21 cellular contexts compared by ENCODE assay signal in genomic region chr4:5790546-5790857, GRCh38.
"Had no signal": no experiment of that assay in that cellular context is flagged by ENCODE, and none has a peak within 500 bp of the region (broad histone marks: within the 10 kb centered on the region; RNA-seq: fewer than 3 reads in every experiment).

No MANE protein-coding gene starts in this region.

- H3K36me3 Mint-ChIP-seq: activated naive CD4-positive, alpha-beta T cell treated with anti-CD3 and anti-CD28 coated beads, Interleukin-2, amount 50 U/mL, for 24 hours; stimulated activated memory B cell treated with anti-CD40 and anti-IgM and Interleukin-4, amounts not matched to agents 10 μg/mL and 1 μg/mL and 100 μg/mL, for 72 hours had no signal

- H3K4me1 ChIP-seq: prostate gland, thyroid gland, upper lobe of left lung, vagina had no signal

- H3K27me3 Mint-ChIP-seq: activated B cell treated with CpG ODN at 0.5 μM for 24 hours; activated CD8-positive, alpha-beta T cell treated with anti-CD3 and anti-CD28 coated beads for 36 hours; activated naive CD8-positive, alpha-beta T cell treated with anti-CD3 and anti-CD28 coated beads, Interleukin-2, amount 50 U/mL, for 24 hours; central memory CD8-positive, alpha-beta T cell; naive B cell; stimulated activated memory B cell treated with anti-CD40 and anti-IgM and Interleukin-4, amounts not matched to agents 10 μg/mL and 1 μg/mL and 100 μg/mL, for 72 hours had no signal

- DNase-seq: activated B cell treated with CpG ODN at 0.5 μM for 24 hours; activated CD4-positive, alpha-beta T cell treated with anti-CD3 and anti-CD28 coated beads, Interleukin-2, amount 50 U/mL, for 1 hour; activated T-cell treated with anti-CD3 and anti-CD28 coated beads, Interleukin-2, amount 50 U/mL, for 4 hours; effector CD8-positive, alpha-beta T cell; naive B cell had no signal

- ATAC-seq: activated naive CD8-positive, alpha-beta T cell treated with anti-CD3 and anti-CD28 coated beads, Interleukin-2, amount 50 U/mL, for 24 hours; stimulated activated memory B cell treated with anti-CD40 and anti-IgM and Interleukin-4, amounts not matched to agents 10 μg/mL and 1 μg/mL and 100 μg/mL, for 72 hours had no signal

- H3K27me3 ChIP-seq: pancreas, stomach, thyroid gland, upper lobe of left lung, vagina had no signal

- H3K4me3 ChIP-seq: left ventricle myocardium inferior, lung, pancreas, prostate gland, smooth muscle cell, stomach, thyroid gland, upper lobe of left lung, vagina had no signal

- H3K27ac ChIP-seq: left ventricle myocardium inferior, pancreas, prostate gland, stomach, thyroid gland, upper lobe of left lung, vagina had no signal

- H3K9me3 ChIP-seq: left ventricle myocardium inferior, pancreas, prostate gland, stomach, thyroid gland, upper lobe of left lung, vagina had no signal

- H3K4me2 ChIP-seq: smooth muscle cell had no signal

- H3K4me1 Mint-ChIP-seq: activated B cell treated with CpG ODN at 0.5 μM for 24 hours; activated naive CD4-positive, alpha-beta T cell treated with anti-CD3 and anti-CD28 coated beads, Interleukin-2, amount 50 U/mL, for 24 hours; activated naive CD8-positive, alpha-beta T cell treated with anti-CD3 and anti-CD28 coated beads, Interleukin-2, amount 50 U/mL, for 24 hours; central memory CD8-positive, alpha-beta T cell; naive B cell; nephron progenitor cell; stimulated activated memory B cell treated with anti-CD40 and anti-IgM and Interleukin-4, amounts not matched to agents 10 μg/mL and 1 μg/mL and 100 μg/mL, for 72 hours had no signal

- H3K27ac Mint-ChIP-seq: activated B cell treated with CpG ODN at 0.5 μM for 24 hours; activated CD8-positive, alpha-beta T cell treated with anti-CD3 and anti-CD28 coated beads for 36 hours; activated naive CD4-positive, alpha-beta T cell treated with anti-CD3 and anti-CD28 coated beads, Interleukin-2, amount 50 U/mL, for 24 hours; activated naive CD8-positive, alpha-beta T cell treated with anti-CD3 and anti-CD28 coated beads, Interleukin-2, amount 50 U/mL, for 24 hours; activated T-helper 2 cell treated with anti-CD3 and anti-CD28 coated beads, Interferon-gamma antibody, Interleukin-2, Interleukin-4, amounts not matched to agents 10 μg/mL and 5 μg/mL and 100 μg/mL, durations not matched to agents 14 hours and 24 hours and 36 hours; nephron progenitor cell; stimulated activated memory B cell treated with anti-CD40 and anti-IgM and Interleukin-4, amounts not matched to agents 10 μg/mL and 1 μg/mL and 100 μg/mL, for 72 hours had no signal

- H3K9me3 Mint-ChIP-seq: activated CD8-positive, alpha-beta T cell treated with anti-CD3 and anti-CD28 coated beads for 36 hours; activated naive CD4-positive, alpha-beta T cell treated with anti-CD3 and anti-CD28 coated beads, Interleukin-2, amount 50 U/mL, for 24 hours; activated naive CD8-positive, alpha-beta T cell treated with anti-CD3 and anti-CD28 coated beads, Interleukin-2, amount 50 U/mL, for 24 hours; activated T-cell treated with anti-CD3 and anti-CD28 coated beads, Interleukin-2, amount 50 U/mL, for 4 hours; activated T-helper 2 cell treated with anti-CD3 and anti-CD28 coated beads, Interferon-gamma antibody, Interleukin-2, Interleukin-4, amounts not matched to agents 10 μg/mL and 5 μg/mL and 100 μg/mL, durations not matched to agents 14 hours and 24 hours and 36 hours; central memory CD8-positive, alpha-beta T cell had no signal

- H3K36me3 ChIP-seq: prostate gland had no signal

- H3K4me3 Mint-ChIP-seq: activated B cell treated with CpG ODN at 0.5 μM for 24 hours; activated CD8-positive, alpha-beta T cell treated with anti-CD3 and anti-CD28 coated beads for 36 hours; activated naive CD4-positive, alpha-beta T cell treated with anti-CD3 and anti-CD28 coated beads, Interleukin-2, amount 50 U/mL, for 24 hours; activated naive CD8-positive, alpha-beta T cell treated with anti-CD3 and anti-CD28 coated beads, Interleukin-2, amount 50 U/mL, for 24 hours; activated T-cell treated with anti-CD3 and anti-CD28 coated beads, Interleukin-2, amount 50 U/mL, for 4 hours; central memory CD8-positive, alpha-beta T cell; naive B cell; nephron progenitor cell; stimulated activated memory B cell treated with anti-CD40 and anti-IgM and Interleukin-4, amounts not matched to agents 10 μg/mL and 1 μg/mL and 100 μg/mL, for 72 hours had no signal
